8 cellular contexts compared by ENCODE assay signal in genomic region chr5:149580808-149581191, GRCh38. TPM values are rescaled to one million over a fixed set of nuclear protein-coding genes. Genes with fewer than 3 reads are reported as not detected.
DNase-seq lines count a peak whose midpoint lies in the region; ATAC-seq and TF ChIP-seq lines count a peak whose summit lies in the region.

No MANE protein-coding gene starts in this region.

- H3K4me1 ChIP-seq in lung (ENCODE audit: control insufficient read depth in 2 of 2, insufficient read depth in 2 of 2, low read length in 2 of 2): peaks cover 5 to 14% of the 10 kb centered on the region in 2 donors
- H3K4me1 ChIP-seq in tibial artery: peaks cover 0 to 56% (median 39%) of the 10 kb centered on the region in 4 donors

- H3K4me3 ChIP-seq in lung (peak overlapping the region; percentile 45), tibial artery (peak overlapping the region; percentile 60 to 80)

- H3K9me3 Mint-ChIP-seq in activated CD4-positive, alpha-beta T cell treated with anti-CD3 and anti-CD28 coated beads for 36 hours (ENCODE audit: low read depth): no peaks in the 10 kb centered on the region

- CTCF ChIA-PET in activated CD4-positive, alpha-beta T cell treated with anti-CD3 and anti-CD28 coated beads for 36 hours (lab: Charles Lee): interaction anchor here (0.6 to 1.0 kb wide), 4 partner anchors 8 to 57 kb away, joined by 3 to 5 read pairs (median 4); partner anchors contain the start of gene CSNK1A1

- TF ChIP-seq CTCF in lung (IDR thresholded peaks at IDR 0.05; ENCODE audit: control extremely low read depth, extremely low read depth): no peak
- TF ChIP-seq CTCF in tibial artery (IDR thresholded peaks at IDR 0.05): no peak

- peak overlapping the region; percentile 66 for H3K4me3 Mint-ChIP-seq in activated CD4-positive, alpha-beta T cell treated with anti-CD3 and anti-CD28 coated beads for 36 hours

- no peak for DNase-seq in activated CD4-positive, alpha-beta T cell treated with anti-CD3 and anti-CD28 coated beads for 36 hours
- DNase-seq in activated CD4-positive, alpha-beta T cell treated with anti-CD3 and anti-CD28 coated beads for 48 hours: no peak
- peak in 2 of 61 donors; percentile 55 to 56 for DNase-seq in caudate nucleus (lab: John Stamatoyannopoulos, UW)
- DNase-seq in lung (ENCODE audit: low spot score): no peak
- no peak for DNase-seq in tibial artery
- no peak for DNase-seq in NCI-H524 treated with DMSO at 0.1 percent for 48 hours (lab: John Stamatoyannopoulos, UW)
- DNase-seq in stimulated activated CD4-positive, alpha-beta T cell treated with anti-CD3 and anti-CD28 coated beads, Interleukin-1b, Interleukin-23, amount 100 ng/mL, for 48 hours: no peak

- POLR2A ChIA-PET in activated CD4-positive, alpha-beta T cell treated with anti-CD3 and anti-CD28 coated beads for 36 hours (lab: Charles Lee): interaction anchor here (0.6 kb wide), 1 partner anchor 380 kb away, joined by 3 read pairs; the partner anchor contains the start of gene SLC26A2

- peaks cover 4% of the 10 kb centered on the region for H3K27me3 Mint-ChIP-seq in activated CD4-positive, alpha-beta T cell treated with anti-CD3 and anti-CD28 coated beads for 36 hours

- no peaks in the 10 kb centered on the region for H3K9me3 ChIP-seq in lung (ENCODE audit: control insufficient read depth in 2 of 2, insufficient read depth in 1 of 2, low read length in 1 of 2)
- no peaks in the 10 kb centered on the region for H3K9me3 ChIP-seq in tibial artery

- 41 to 50% methylated on average over 10 of the region's 10 CpGs for WGBS in lung, 2 donors

- H3K36me3 ChIP-seq in lung (ENCODE audit: control insufficient read depth in 2 of 2, insufficient read depth in 2 of 2, low read length in 2 of 2) (no peaks in the 10 kb centered on the region), tibial artery (no peaks in the 10 kb centered on the region)

- peaks cover 24% of the 10 kb centered on the region for H3K4me1 Mint-ChIP-seq in activated CD4-positive, alpha-beta T cell treated with anti-CD3 and anti-CD28 coated beads for 36 hours

- H3K27ac Mint-ChIP-seq in activated CD4-positive, alpha-beta T cell treated with anti-CD3 and anti-CD28 coated beads for 36 hours: peak overlapping the region; percentile 55

- no peaks in the 10 kb centered on the region for H3K27me3 ChIP-seq in lung (ENCODE audit: control insufficient read depth, insufficient read depth)
- no peaks in the 10 kb centered on the region for H3K27me3 ChIP-seq in tibial artery

- H3K27ac ChIP-seq in caudate nucleus (ENCODE audit: low read depth, low read length): peak overlapping the region; percentile 98
- H3K27ac ChIP-seq in lung (ENCODE audit: low read depth in 1 of 2, low read length in 1 of 2): peak overlapping the region; percentile 84 to 97
- H3K27ac ChIP-seq in tibial artery: peak overlapping the region; percentile 68 to 83

- ATAC-seq in activated CD4-positive, alpha-beta T cell treated with anti-CD3 and anti-CD28 coated beads for 36 hours: peak; percentile 4
- ATAC-seq in lung (ENCODE audit: insufficient read depth, low FRiP score): peak; percentile 32
- no peak for ATAC-seq in HG03135 (IDR thresholded peaks at IDR 0.05; ENCODE audit: unreplicated experiment)

- intact Hi-C loops in activated CD4-positive, alpha-beta T cell treated with anti-CD3 and anti-CD28 coated beads for 36 hours (cut with DNase I, micrococcal nuclease): loop anchor here in 1 of 2 experiments (5.0 kb wide), 1 partner anchor 152 kb away; the partner anchor contains the start of gene PPARGC1B
- intact Hi-C loops in tibial artery (cut with DNase I; ENCODE audit: low total_unique reads): no loop called here

- peaks cover 5% of the 10 kb centered on the region for H3K36me3 Mint-ChIP-seq in activated CD4-positive, alpha-beta T cell treated with anti-CD3 and anti-CD28 coated beads for 36 hours (ENCODE audit: low read depth)

RNA-seq across cellular contexts. Expression of gene ARHGEF37, which starts 0.5 kb away (rescaled TPM):
- total RNA-seq in activated CD4-positive, alpha-beta T cell treated with anti-CD3 and anti-CD28 coated beads for 36 hours: 1 to 10 TPM; 1.7 to 2.1 TPM
- 1 to 10 TPM; 4.5 to 9.1 TPM for total RNA-seq in lung
- polyA plus RNA-seq in lung: 1 to 10 TPM; 2.2 to 2.8 TPM

RNA-seq across cellular contexts. Expression of gene CSNK1A1, which starts 29.6 kb away (rescaled TPM):
- total RNA-seq in activated CD4-positive, alpha-beta T cell treated with anti-CD3 and anti-CD28 coated beads for 36 hours: 100 to 1,000 TPM; 169 to 203 TPM
- 100 to 1,000 TPM; 277 to 299 TPM for total RNA-seq in lung
- polyA plus RNA-seq in lung: 100 to 1,000 TPM in 1 of 2 donors, 10 to 100 TPM in 1; 48.6 to 108 TPM
